Comparison of ENCODE assay signal across 1 cellular context in genomic region chr15:25775317-25775912, GRCh38.
TF ChIP-seq lines count a peak whose summit lies in the region.

No MANE protein-coding gene starts in this region.

TF ChIP-seq in HepG2, 621 proteins besides CTCF, POLR2A, EP300 and RAD21 (continued from another document and continues in another):
- TF ChIP-seq PATZ1 (CRISPR knock-in tag; IDR thresholded peaks at IDR 0.05), result no peak
- no peak for TF ChIP-seq FOXP1 (IDR thresholded peaks at IDR 0.05)
- TF ChIP-seq FOXP1 (CRISPR knock-in tag; IDR thresholded peaks at IDR 0.05), result 0 out of 2 replicates have a peak, but pooled peaks have one; percentile 14
- TF ChIP-seq ZNF652 (CRISPR knock-in tag; IDR thresholded peaks at IDR 0.05; ENCODE audit: borderline replicate concordance, low read depth), result no peak
- 0 out of 2 replicates have a peak, but pooled peaks have one; percentile 37 for TF ChIP-seq FOXA3 (CRISPR knock-in tag; IDR thresholded peaks at IDR 0.05)
- no peak for TF ChIP-seq BATF2 (CRISPR knock-in tag; IDR thresholded peaks at IDR 0.05)
- no peak for TF ChIP-seq HOXA3 (CRISPR knock-in tag; IDR thresholded peaks at IDR 0.05)
- TF ChIP-seq RXRB (CRISPR knock-in tag; IDR thresholded peaks at IDR 0.05; ENCODE audit: borderline replicate concordance), result peak; percentile 22; the same call in 1 of the 2 replicates
- 0 out of 2 replicates have a peak, but pooled peaks have one; percentile 25 for TF ChIP-seq HOMEZ (CRISPR knock-in tag; IDR thresholded peaks at IDR 0.05; ENCODE audit: low read depth)
- TF ChIP-seq MAFG (CRISPR knock-in tag; IDR thresholded peaks at IDR 0.05), result no peak
- no peak for TF ChIP-seq IKZF1 (IDR thresholded peaks at IDR 0.05)
- TF ChIP-seq TEAD3 (CRISPR knock-in tag; optimal IDR thresholded peaks at IDR 0.05; ENCODE audit: borderline replicate concordance), result no peak
- TF ChIP-seq HBP1 (CRISPR knock-in tag; IDR thresholded peaks at IDR 0.05; ENCODE audit: low read depth), result no peak
- TF ChIP-seq FOXJ3 (CRISPR knock-in tag; IDR thresholded peaks at IDR 0.05; ENCODE audit: borderline replicate concordance), result no peak
- TF ChIP-seq ATF4 (CRISPR knock-in tag; IDR thresholded peaks at IDR 0.05), result no peak
- no peak for TF ChIP-seq ZKSCAN5 (CRISPR knock-in tag; IDR thresholded peaks at IDR 0.05)
- no peak for TF ChIP-seq NFATC3 (CRISPR knock-in tag; IDR thresholded peaks at IDR 0.05)
- peak; percentile 77; the same call in 2 of the 3 replicates for TF ChIP-seq MXI1 (IDR thresholded peaks at IDR 0.05; ENCODE audit: borderline replicate concordance, low read depth, low read length)
- TF ChIP-seq ZNF713 (CRISPR knock-in tag; IDR thresholded peaks at IDR 0.05), result no peak
- TF ChIP-seq PHF21A (CRISPR knock-in tag; IDR thresholded peaks at IDR 0.05), result peak; percentile 46; the same call in 1 of the 2 replicates
- no peak for TF ChIP-seq ZSCAN21 (CRISPR knock-in tag; IDR thresholded peaks at IDR 0.05; ENCODE audit: borderline replicate concordance)
- no peak for TF ChIP-seq MYPOP (CRISPR knock-in tag; IDR thresholded peaks at IDR 0.05)
- TF ChIP-seq ZBTB7B (CRISPR knock-in tag; IDR thresholded peaks at IDR 0.05), result no peak
- peak; percentile 26; the same call in 1 of the 2 replicates for TF ChIP-seq ELF3 (CRISPR knock-in tag; IDR thresholded peaks at IDR 0.05)
- TF ChIP-seq PRDM15 (CRISPR knock-in tag; IDR thresholded peaks at IDR 0.05), result no peak
- no peak for TF ChIP-seq ZNF329 (CRISPR knock-in tag; IDR thresholded peaks at IDR 0.05; ENCODE audit: low read depth)
- TF ChIP-seq ZFP36 (IDR thresholded peaks at IDR 0.05; ENCODE audit: borderline replicate concordance, low read depth, low read length, partially characterized antibody), result no peak
- no peak for TF ChIP-seq ZNF678 (CRISPR knock-in tag; IDR thresholded peaks at IDR 0.05)
- TF ChIP-seq GMEB1 (CRISPR knock-in tag; IDR thresholded peaks at IDR 0.05; ENCODE audit: borderline replicate concordance), result no peak
- TF ChIP-seq NCOA1 (CRISPR knock-in tag; IDR thresholded peaks at IDR 0.05), result no peak
- no peak for TF ChIP-seq ZFP41 (CRISPR knock-in tag; IDR thresholded peaks at IDR 0.05; ENCODE audit: borderline replicate concordance)
- 0 out of 2 replicates have a peak, but pooled peaks have one; percentile 26 for TF ChIP-seq MEF2D (CRISPR knock-in tag; IDR thresholded peaks at IDR 0.05)
- TF ChIP-seq CERS6 (CRISPR knock-in tag; IDR thresholded peaks at IDR 0.05), result no peak
- TF ChIP-seq SNAPC5 (CRISPR knock-in tag; IDR thresholded peaks at IDR 0.05; ENCODE audit: borderline replicate concordance), result no peak
- TF ChIP-seq ZBTB38 (CRISPR knock-in tag; IDR thresholded peaks at IDR 0.05), result no peak
- TF ChIP-seq ZNF75D (CRISPR knock-in tag; IDR thresholded peaks at IDR 0.05; ENCODE audit: borderline replicate concordance), result no peak
- no peak for TF ChIP-seq SIN3B (IDR thresholded peaks at IDR 0.05; ENCODE audit: low read length)
- no peak for TF ChIP-seq PRDM10 (CRISPR knock-in tag; IDR thresholded peaks at IDR 0.05; ENCODE audit: low read depth)
- 0 out of 2 replicates have a peak, but pooled peaks have one; percentile 67 for TF ChIP-seq ZBTB43 (CRISPR knock-in tag; conservative IDR thresholded peaks at IDR 0.05)
- no peak for TF ChIP-seq CBFB (CRISPR knock-in tag; IDR thresholded peaks at IDR 0.05)
- no peak for TF ChIP-seq TMF1 (CRISPR knock-in tag; IDR thresholded peaks at IDR 0.05; ENCODE audit: low read depth)
- no peak for TF ChIP-seq ZNF317 (CRISPR knock-in tag; IDR thresholded peaks at IDR 0.05)
- TF ChIP-seq ZNF792 (CRISPR knock-in tag; IDR thresholded peaks at IDR 0.05), result no peak
- peak; percentile 48; the same call in 1 of the 2 replicates for TF ChIP-seq RXRA (CRISPR knock-in tag; IDR thresholded peaks at IDR 0.05)
